ENCODE assay signal across 26 cellular contexts in the genomic region with DNA sequence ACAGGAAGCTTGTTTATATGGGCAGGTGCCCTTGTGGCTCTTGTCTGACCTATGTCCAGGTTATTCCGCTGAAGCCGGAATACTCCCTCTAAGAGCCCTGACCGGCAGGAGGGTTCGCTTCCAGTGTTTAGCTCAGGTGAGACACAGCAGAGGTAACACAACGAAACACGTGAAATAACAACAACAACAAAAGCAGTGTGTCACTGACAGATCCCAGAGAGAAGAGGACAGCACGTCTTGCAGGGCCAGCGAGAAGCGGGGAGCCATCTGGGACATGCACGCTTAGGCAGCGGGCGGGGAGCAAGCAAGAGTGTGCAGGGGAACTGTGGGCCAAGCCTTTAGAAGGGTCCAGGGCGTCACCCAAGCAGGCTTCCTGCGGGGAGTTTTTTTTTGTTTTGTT.
"Had no signal": no experiment of that assay in that cellular context is flagged by ENCODE, and none has a peak within 500 bp of the region (broad histone marks: within the 10 kb centered on the region; RNA-seq: fewer than 3 reads in every experiment).

No MANE protein-coding gene starts in this region.

- H3K27ac ChIP-seq: breast epithelium, SJSA1 had no signal

- FAIRE-seq: K562, RCC 7860, TTC549 had no signal

- H3K27ac Mint-ChIP-seq: activated B cell treated with CpG ODN at 0.5 μM for 24 hours; activated CD4-positive, alpha-beta T cell treated with anti-CD3 and anti-CD28 coated beads, Interleukin-2, amount 10 ng/mL, durations not matched to agents 24 days and 14 days; activated CD8-positive, alpha-beta memory T cell treated with anti-CD3 and anti-CD28 coated beads, Interleukin-2, amount 10 ng/mL, durations not matched to agents 7 days and 5 days; activated T-cell treated with anti-CD3 and anti-CD28 coated beads, Interleukin-2, amount 50 U/mL, for 24 hours; T-helper 17 cell had no signal

- H3K36me3 Mint-ChIP-seq: activated CD8-positive, alpha-beta memory T cell treated with anti-CD3 and anti-CD28 coated beads, Interleukin-2, amount 10 ng/mL, durations not matched to agents 7 days and 5 days had no signal

- H3K4me1 ChIP-seq: breast epithelium had no signal

- H3K36me3 ChIP-seq: breast epithelium, SJSA1 had no signal

- ATAC-seq: activated CD8-positive, alpha-beta memory T cell treated with anti-CD3 and anti-CD28 coated beads, Interleukin-2, amount 10 ng/mL, durations not matched to agents 7 days and 5 days; K562; PC-3; T-helper 17 cell had no signal

- H3K4me3 ChIP-seq: breast epithelium, K562, SJSA1 had no signal

- H3K9me3 ChIP-seq: breast epithelium, SJSA1 had no signal

- DNase-seq: activated B cell treated with CpG ODN at 0.5 μM for 24 hours; activated CD4-positive, alpha-beta T cell treated with anti-CD3 and anti-CD28 coated beads for 1 hour; activated CD4-positive, alpha-beta T cell treated with anti-CD3 and anti-CD28 coated beads, Interleukin-2, amount 10 ng/mL, durations not matched to agents 24 days and 14 days; activated CD4-positive, alpha-beta T cell treated with anti-CD3 and anti-CD28 coated beads, Interleukin-2, amount 50 U/mL, for 48 hours; activated CD8-positive, alpha-beta memory T cell treated with anti-CD3 and anti-CD28 coated beads, Interleukin-2, amount 10 ng/mL, durations not matched to agents 7 days and 5 days; activated effector memory CD4-positive, alpha-beta T cell treated with anti-CD3 and anti-CD28 coated beads, Interleukin-2, amount 50 U/mL, for 16 hours; activated naive CD4-positive, alpha-beta T cell treated with anti-CD3 and anti-CD28 coated beads, Interleukin-2, amount 50 U/mL, for 16 hours; activated T-cell treated with anti-CD3 and anti-CD28 coated beads, Interleukin-2, amount 50 U/mL, for 24 hours; aorta; caudate nucleus; Karpas-422; MM.1S; NCI-H1105; NCI-H1436; NCI-H1694 treated with DMSO at 0.1 percent for 48 hours; NCI-H2081; NCI-H510A treated with DMSO at 0.1 percent for 48 hours; PC-3; SHP77; T-helper 17 cell; T-helper 9 cell had no signal

- H3K27me3 ChIP-seq: SJSA1 had no signal

- H3K9me3 Mint-ChIP-seq: activated B cell treated with CpG ODN at 0.5 μM for 24 hours had no signal

- H3K4me3 Mint-ChIP-seq: activated B cell treated with CpG ODN at 0.5 μM for 24 hours; activated CD4-positive, alpha-beta T cell treated with anti-CD3 and anti-CD28 coated beads, Interleukin-2, amount 10 ng/mL, durations not matched to agents 24 days and 14 days; activated CD8-positive, alpha-beta memory T cell treated with anti-CD3 and anti-CD28 coated beads, Interleukin-2, amount 10 ng/mL, durations not matched to agents 7 days and 5 days; activated T-cell treated with anti-CD3 and anti-CD28 coated beads, Interleukin-2, amount 50 U/mL, for 24 hours; T-helper 17 cell had no signal
